In the genomic region with DNA sequence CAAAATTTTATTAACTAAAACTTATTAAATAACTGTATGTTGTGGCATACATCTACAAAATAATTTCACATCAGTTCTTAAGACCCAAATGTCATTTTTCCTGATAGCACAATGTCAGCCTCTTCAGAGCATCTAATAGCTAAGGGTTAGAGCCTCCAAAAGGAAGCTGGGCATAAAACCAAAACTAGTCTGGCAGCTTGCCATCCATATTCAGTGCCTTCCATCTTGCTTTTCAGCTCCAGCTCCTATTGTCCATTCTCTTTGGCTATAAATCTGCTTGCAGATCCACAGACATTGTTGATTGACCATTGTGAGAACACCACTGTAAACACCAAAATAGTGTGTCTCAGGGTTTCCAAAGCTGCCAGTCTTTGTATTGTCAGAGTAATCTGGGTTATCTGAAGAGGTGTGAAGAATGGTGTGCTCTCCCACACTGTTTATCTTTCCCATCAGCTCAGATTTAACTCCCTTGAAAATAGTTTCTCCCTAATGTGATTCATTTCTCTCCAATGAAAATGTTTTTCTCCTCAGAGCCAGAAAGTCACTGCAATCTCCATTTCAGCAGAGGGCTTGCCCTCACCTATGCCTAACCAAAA, we compare ENCODE assay signal across 17 cellular contexts.
A peak's percentile ranks its signal among the peaks of the same experiment; 100 is the strongest.
DNase-seq lines count a peak whose midpoint lies in the region; ATAC-seq and FAIRE-seq lines count a peak whose summit lies in the region.
"Had no signal": no experiment of that assay in that cellular context is flagged by ENCODE, and none has a peak within 500 bp of the region (broad histone marks: within the 10 kb centered on the region; RNA-seq: fewer than 3 reads in every experiment).

No MANE protein-coding gene starts in this region.

- DNase-seq in NCI-H2107 treated with DMSO at 0.1 percent for 48 hours (lab: John Stamatoyannopoulos, UW; ENCODE audit: unreplicated experiment), result peak; percentile 29
- no peak for DNase-seq in NCI-H2107 (lab: John Stamatoyannopoulos, UW)
- DNase-seq in NCI-H2081 treated with DMSO at 0.1 percent for 48 hours (lab: John Stamatoyannopoulos, UW), result peak; percentile 14
- DNase-seq in amniotic epithelial cell (ENCODE audit: low read depth), result peak; percentile 54
- peak; percentile 6 for DNase-seq in renal cortical epithelial cell (ENCODE audit: low read depth)
- no peak for DNase-seq in HTR-8/SVneo (ENCODE audit: insufficient read length, low spot score)
- no peak for DNase-seq in stimulated activated CD4-positive, alpha-beta T cell treated with anti-CD3 and anti-CD28 coated beads, Interleukin-15, amount 100 ng/mL, for 24 hours
- DNase-seq: activated CD8-positive, alpha-beta memory T cell treated with anti-CD3 and anti-CD28 coated beads for 24 hours; effector CD4-positive, alpha-beta T cell; Kasumi-1; kidney; NCI-H2171; SHP77 treated with DMSO at 0.1 percent for 48 hours; stimulated activated naive CD8-positive, alpha-beta T cell treated with anti-CD3 and anti-CD28 coated beads, Interleukin-15, Interleukin-2, amounts not matched to agents 100 U/mL and 50 U/mL, for 24 hours; upper lobe of right lung had no signal

- ATAC-seq in GM18868 (IDR thresholded peaks at IDR 0.05; ENCODE audit: unreplicated experiment), result no peak
- ATAC-seq: stimulated activated naive CD8-positive, alpha-beta T cell treated with anti-CD3 and anti-CD28 coated beads, Interleukin-15, Interleukin-2, amounts not matched to agents 100 U/mL and 50 U/mL, for 24 hours; upper lobe of right lung had no signal

- no peak for FAIRE-seq in HTR-8/SVneo (lab: Jason Lieb, UNC)
- FAIRE-seq: A204.1, kidney had no signal

Comparison
In these comparisons a context has a peak if more than half of its experiments do, and no peak if none do; other contexts are left out.
1. DNase-seq: peak in NCI-H2107 treated with DMSO at 0.1 percent for 48 hours (single experiment), NCI-H2081 treated with DMSO at 0.1 percent for 48 hours (single experiment), amniotic epithelial cell (single experiment) and renal cortical epithelial cell (single experiment); none in NCI-H2107 (single experiment), HTR-8/SVneo (single experiment) and stimulated activated CD4-positive, alpha-beta T cell treated with anti-CD3 and anti-CD28 coated beads, Interleukin-15, amount 100 ng/mL, for 24 hours (single experiment).